In the genomic region with DNA sequence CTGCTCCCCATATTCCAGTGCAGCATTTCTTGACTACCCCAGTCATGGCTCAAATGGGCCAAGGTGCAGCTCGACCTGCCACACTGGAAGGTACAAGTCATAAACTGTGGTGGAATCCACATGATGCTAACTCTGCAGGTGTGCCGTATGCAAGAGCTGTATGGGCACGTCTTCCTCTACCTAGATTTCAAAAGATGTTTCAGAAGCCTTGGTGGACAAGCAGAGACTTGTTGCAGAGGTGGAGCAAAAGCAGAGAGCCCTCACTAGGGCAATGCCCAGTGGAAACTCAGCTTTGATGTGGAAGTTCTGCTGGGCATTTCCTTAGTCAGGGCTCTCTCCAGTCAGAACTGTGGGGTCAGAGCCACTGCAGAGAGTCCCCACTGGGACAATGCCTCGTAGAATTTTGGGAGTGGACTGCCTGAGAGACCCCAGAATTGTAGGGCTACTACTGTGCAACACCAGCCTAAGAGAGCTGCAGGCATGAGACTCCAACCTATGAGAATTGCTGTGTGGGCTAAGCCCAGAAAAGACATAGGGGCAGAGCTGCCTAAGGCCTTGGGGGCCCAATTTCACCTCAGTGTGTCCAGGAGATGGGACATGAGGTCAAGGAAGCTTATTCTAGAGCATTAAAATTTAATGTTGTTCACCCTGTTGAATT, we compare ENCODE assay signal across 18 cellular contexts.
A peak's percentile ranks its signal among the peaks of the same experiment; 100 is the strongest.
DNase-seq lines count a peak whose midpoint lies in the region; ATAC-seq and TF ChIP-seq lines count a peak whose summit lies in the region.
"Had no signal": no experiment of that assay in that cellular context is flagged by ENCODE, and none has a peak within 500 bp of the region (broad histone marks: within the 10 kb centered on the region; RNA-seq: fewer than 3 reads in every experiment).

No MANE protein-coding gene starts in this region.

- H3K4me3 Mint-ChIP-seq in H9: no peak overlapping the region
- H3K4me3 Mint-ChIP-seq in MCF 10A (ENCODE audit: unreplicated experiment): peak overlapping the region; percentile 5
- no peak overlapping the region for H3K4me3 Mint-ChIP-seq in activated CD4-positive, alpha-beta T cell treated with anti-CD3 and anti-CD28 coated beads, Interleukin-2, amount 10 ng/mL, durations not matched to agents 7 days and 5 days

- H3K27ac ChIP-seq in H9 (ENCODE audit: insufficient read length, low read depth, low read length): no peak overlapping the region
- no peak overlapping the region for H3K27ac ChIP-seq in prostate gland
- H3K27ac ChIP-seq: C4-2B had no signal

- DNase-seq in H9 (no peak), MCF 10A (ENCODE audit: unreplicated experiment) (peak; percentile 80), prostate gland (ENCODE audit: low spot score) (peak; percentile 4)
- DNase-seq in activated CD4-positive, alpha-beta T cell treated with anti-CD3 and anti-CD28 coated beads, Interleukin-2, amount 10 ng/mL, durations not matched to agents 7 days and 5 days: no peak
- no peak for DNase-seq in stimulated activated CD4-positive, alpha-beta T cell treated with anti-CD3 and anti-CD28 coated beads, Interleukin-1b, Interleukin-23, amount 100 ng/mL, for 48 hours
- DNase-seq: COR-L47, DMS53, KBM-7, NCI-H1048, NCI-H2107, NCI-H774, SHP77 treated with DMSO at 0.1 percent for 48 hours had no signal

- H3K4ac ChIP-seq in H9 (ENCODE audit: low read depth, low read length): no peak overlapping the region

- H3K4me1 Mint-ChIP-seq in H9: peaks cover 43 to 56% of the 10 kb centered on the region in 2 experiments
- peaks cover 16% of the 10 kb centered on the region for H3K4me1 Mint-ChIP-seq in MCF 10A (ENCODE audit: insufficient read depth, unreplicated experiment)
- H3K4me1 Mint-ChIP-seq in activated CD4-positive, alpha-beta T cell treated with anti-CD3 and anti-CD28 coated beads, Interleukin-2, amount 10 ng/mL, durations not matched to agents 7 days and 5 days: no peaks in the 10 kb centered on the region

- no peak overlapping the region for H3K9ac ChIP-seq in H9 (ENCODE audit: extremely low read depth, insufficient read length, low read length)

- POLR2A ChIA-PET in MCF 10A (lab: Yijun Ruan, JAX): interaction anchor here (0.6 to 3.5 kb wide), 17 partner anchors 11 to 540 kb away, joined by 3 to 26 read pairs (median 6); a partner anchor contains a TSS
- POLR2A ChIA-PET in activated CD4-positive, alpha-beta T cell treated with anti-CD3 and anti-CD28 coated beads, Interleukin-2, amount 10 ng/mL, durations not matched to agents 7 days and 5 days (lab: Charles Lee): no interaction called here

- H3K18ac ChIP-seq in H9 (ENCODE audit: insufficient read length, low read depth, low read length): no peak overlapping the region

- no peak overlapping the region for H2BK15ac ChIP-seq in H9 (ENCODE audit: low read depth, low read length)

- CTCF ChIA-PET in MCF 10A (lab: Yijun Ruan, JAX): interaction anchor here (1.0 to 1.6 kb wide), 2 partner anchors 22 to 99 kb away, joined by 4 read pairs; no protein-coding TSS in a partner anchor
- CTCF ChIA-PET in activated CD4-positive, alpha-beta T cell treated with anti-CD3 and anti-CD28 coated beads, Interleukin-2, amount 10 ng/mL, durations not matched to agents 7 days and 5 days (lab: Charles Lee): no interaction called here

- H2BK20ac ChIP-seq in H9 (ENCODE audit: low read depth, low read length, poor library complexity, severe bottlenecking): no peak overlapping the region

- no peak overlapping the region for H4K8ac ChIP-seq in H9 (replicated peaks; ENCODE audit: insufficient read length, low read depth, low read length)

- no peak overlapping the region for H2BK120ac ChIP-seq in H9 (ENCODE audit: low read depth, low read length, poor library complexity, severe bottlenecking)

- no peaks in the 10 kb centered on the region for H3K27me3 ChIP-seq in H9 (ENCODE audit: insufficient read depth, low read length)
- no peaks in the 10 kb centered on the region for H3K27me3 ChIP-seq in prostate gland (replicated peaks; ENCODE audit: insufficient read depth)

- peak overlapping the region; percentile 13 for H4K91ac ChIP-seq in H9 (ENCODE audit: insufficient read length, low read depth, low read length)

- H4K20me1 ChIP-seq in H9 (ENCODE audit: control insufficient read depth, insufficient read depth, insufficient read length): no peaks in the 10 kb centered on the region

- no peak overlapping the region for H3K56ac ChIP-seq in H9 (ENCODE audit: insufficient read length, low read depth, low read length)

- BruUV-seq in MCF 10A (replicated peaks; lab: Mats Ljungman, UMichigan): TSS peak; percentile 42

- H3K4me1 ChIP-seq in H9 (ENCODE audit: insufficient read depth, low read length) (peaks cover 1% of the 10 kb centered on the region; the same call in 1 of the 2 replicates), prostate gland (replicated peaks) (no peaks in the 10 kb centered on the region)

- H3K9me3 Mint-ChIP-seq in H9 (peaks cover 10 to 55% of the 10 kb centered on the region in 2 experiments), MCF 10A (ENCODE audit: unreplicated experiment) (no peaks in the 10 kb centered on the region)
- no peaks in the 10 kb centered on the region for H3K9me3 Mint-ChIP-seq in activated CD4-positive, alpha-beta T cell treated with anti-CD3 and anti-CD28 coated beads, Interleukin-2, amount 10 ng/mL, durations not matched to agents 7 days and 5 days

- no peak overlapping the region for H3K14ac ChIP-seq in H9 (ENCODE audit: insufficient read depth, low read length)

- ATAC-seq in esophagus mucosa (peak; percentile 94), GM18517 (IDR thresholded peaks at IDR 0.05; ENCODE audit: unreplicated experiment) (no peak), HG02678 (IDR thresholded peaks at IDR 0.05; ENCODE audit: unreplicated experiment) (no peak)
- ATAC-seq: Panc1 had no signal

- H3K23ac ChIP-seq in H9 (ENCODE audit: insufficient read length, low read depth, low read length): no peak overlapping the region

- H3K4me3 ChIP-seq in prostate gland: no peak overlapping the region
- H3K4me3 ChIP-seq: HAP-1 had no signal

- no peaks in the 10 kb centered on the region for H3K23me2 ChIP-seq in H9 (ENCODE audit: insufficient read length, low read depth, low read length, poor library complexity, severe bottlenecking)

- no peak overlapping the region for H3K4me2 ChIP-seq in H9 (ENCODE audit: insufficient read depth, insufficient read length, low read length)

- peaks cover 9 to 11% (median 9%) of the 10 kb centered on the region in 3 experiments; a peak in 4 of 7 replicates for H3K36me3 Mint-ChIP-seq in H9 (ENCODE audit: insufficient read depth in 1 of 3, low read depth in 3 of 3)
- no peaks in the 10 kb centered on the region for H3K36me3 Mint-ChIP-seq in MCF 10A (ENCODE audit: insufficient read depth, unreplicated experiment)
- H3K36me3 Mint-ChIP-seq in activated CD4-positive, alpha-beta T cell treated with anti-CD3 and anti-CD28 coated beads, Interleukin-2, amount 10 ng/mL, durations not matched to agents 7 days and 5 days (ENCODE audit: low read depth): no peaks in the 10 kb centered on the region

- H3K36me3 ChIP-seq in prostate gland: no peaks in the 10 kb centered on the region
- H3K36me3 ChIP-seq: HAP-1 had no signal

- no peak overlapping the region for H2BK12ac ChIP-seq in H9 (ENCODE audit: insufficient read length, low read depth, low read length)

- no peak overlapping the region for H2AK5ac ChIP-seq in H9 (ENCODE audit: insufficient read length, low read length)

- no peak overlapping the region for H3K27ac Mint-ChIP-seq in H9
- peak overlapping the region; percentile 35 for H3K27ac Mint-ChIP-seq in MCF 10A (ENCODE audit: low read depth, unreplicated experiment)
- no peak overlapping the region for H3K27ac Mint-ChIP-seq in activated CD4-positive, alpha-beta T cell treated with anti-CD3 and anti-CD28 coated beads, Interleukin-2, amount 10 ng/mL, durations not matched to agents 7 days and 5 days

- intact Hi-C loops in MCF 10A (cut with micrococcal nuclease) (loop anchor here (1.0 to 5.0 kb wide), 2 partner anchors 11 to 45 kb away; no protein-coding TSS in a partner anchor), prostate gland (cut with DNase I) (no loop called here)

- no peak for TF ChIP-seq POLR2A in prostate gland (IDR thresholded peaks at IDR 0.05)

- no peak overlapping the region for H3T11ph ChIP-seq in H9 (ENCODE audit: low read length)

- H2BK5ac ChIP-seq in H9 (ENCODE audit: insufficient read length, low read length): no peak overlapping the region

- H3K9me3 ChIP-seq in H9 (ENCODE audit: control insufficient read depth, low read depth, low read length) (no peaks in the 10 kb centered on the region), prostate gland (no peaks in the 10 kb centered on the region)
- H3K9me3 ChIP-seq: HAP-1 had no signal

- H2AFZ ChIP-seq in H9 (ENCODE audit: low read length): no peak overlapping the region

- no peak overlapping the region for H4K5ac ChIP-seq in H9 (ENCODE audit: insufficient read length, low read depth, low read length)

- H3K27me3 Mint-ChIP-seq in H9 (ENCODE audit: low read depth): no peaks in the 10 kb centered on the region
- H3K27me3 Mint-ChIP-seq in MCF 10A (ENCODE audit: insufficient read depth, unreplicated experiment): no peaks in the 10 kb centered on the region
- no peaks in the 10 kb centered on the region for H3K27me3 Mint-ChIP-seq in activated CD4-positive, alpha-beta T cell treated with anti-CD3 and anti-CD28 coated beads, Interleukin-2, amount 10 ng/mL, durations not matched to agents 7 days and 5 days

- no peaks in the 10 kb centered on the region for H3K79me2 ChIP-seq in H9 (ENCODE audit: insufficient read depth, low read length)

- TF ChIP-seq CTCF in H9 (conservative IDR thresholded peaks at IDR 0.05) (no peak), MCF 10A (IDR thresholded peaks at IDR 0.05; ENCODE audit: unreplicated experiment) (no peak), prostate gland (IDR thresholded peaks at IDR 0.05) (no peak)

- no CpG with 5 or more reads among the region's 4 CpGs for WGBS in H9 (ENCODE audit: extremely low coverage, insufficient read length, low lambda C conversion rate)
- 53% methylated on average over 3 of the region's 4 CpGs for WGBS in prostate gland

- H3K79me1 ChIP-seq in H9 (ENCODE audit: insufficient read depth, low read depth, low read length, poor library complexity, severe bottlenecking): no peaks in the 10 kb centered on the region

Comparison
In these comparisons a context has a peak if more than half of its experiments do, and no peak if none do; other contexts are left out.
1. DNase-seq: peak in MCF 10A (single experiment) and prostate gland (single experiment); none in H9 (single experiment), activated CD4-positive, alpha-beta T cell treated with anti-CD3 and anti-CD28 coated beads, Interleukin-2, amount 10 ng/mL, durations not matched to agents 7 days and 5 days (single experiment) and stimulated activated CD4-positive, alpha-beta T cell treated with anti-CD3 and anti-CD28 coated beads, Interleukin-1b, Interleukin-23, amount 100 ng/mL, for 48 hours (single experiment).